ENCODE assay signal across 13 cellular contexts in the genomic region with DNA sequence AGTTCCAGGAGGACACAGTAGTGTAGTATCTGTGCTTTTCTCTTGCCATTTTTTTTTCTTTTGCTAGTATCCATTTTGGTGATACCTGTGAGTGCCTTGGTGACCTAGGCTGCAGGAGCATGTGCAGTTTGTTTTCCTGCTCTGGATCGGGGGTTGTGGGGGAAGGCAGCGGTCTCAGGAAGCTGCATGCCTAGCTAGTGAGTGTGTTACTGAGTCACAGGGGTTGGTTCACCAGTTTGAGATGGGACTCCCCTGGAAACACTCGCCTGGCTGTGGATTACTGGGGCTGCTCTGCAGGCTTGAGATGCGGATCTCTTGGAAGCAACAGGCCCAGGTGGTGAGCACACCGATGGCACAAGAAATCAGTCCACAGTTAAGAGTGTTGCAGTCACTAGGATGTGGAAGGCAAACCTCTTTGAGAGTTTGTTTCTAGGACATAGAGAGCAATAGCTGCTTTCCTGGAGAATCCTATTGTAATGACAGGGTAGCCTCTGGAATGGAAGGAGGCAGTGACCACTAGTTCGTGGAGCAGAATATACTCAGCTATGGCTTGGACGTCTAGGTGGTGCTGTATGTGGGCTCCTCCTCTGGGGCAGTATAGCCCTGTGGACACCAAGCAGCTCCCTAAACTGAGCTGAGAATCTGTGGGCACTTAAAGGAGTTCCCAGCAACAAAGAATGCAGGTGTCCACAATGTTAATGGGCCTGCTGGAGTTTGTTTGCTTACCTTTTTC. TPM values are rescaled to one million over a fixed set of nuclear protein-coding genes. Genes with fewer than 3 reads are reported as not detected.
DNase-seq lines count a peak whose midpoint lies in the region; FAIRE-seq and TF ChIP-seq lines count a peak whose summit lies in the region.
"Had no signal": no experiment of that assay in that cellular context is flagged by ENCODE, and none has a peak within 500 bp of the region (broad histone marks: within the 10 kb centered on the region; RNA-seq: fewer than 3 reads in every experiment).

No MANE protein-coding gene starts in this region.

- peaks cover 21% of the 10 kb centered on the region for H3K4me1 ChIP-seq in SJSA1 (replicated peaks)
- H3K4me1 ChIP-seq: sigmoid colon had no signal

- no peak for TF ChIP-seq POLR2A in H54 (IDR thresholded peaks at IDR 0.05; ENCODE audit: low read depth, low read length)

- peak; percentile 99 for FAIRE-seq in H54 (lab: Jason Lieb, UNC)

- peak; percentile 71 for DNase-seq in H54 (ENCODE audit: insufficient read length, low spot score)
- DNase-seq in SJSA1 (ENCODE audit: low read depth in 1 of 2, low spot score in 2 of 2), result peak; percentile 70 to 76
- DNase-seq in fibroblast of peridontal ligament (ENCODE audit: extremely low read depth), result peak; percentile 67
- peak; percentile 45 for DNase-seq in stromal cell of bone marrow (ENCODE audit: low read depth)
- no peak for DNase-seq in NCI-H69 (lab: John Stamatoyannopoulos, UW)
- DNase-seq in NCI-H1436 treated with DMSO at 0.1 percent for 48 hours (lab: John Stamatoyannopoulos, UW), result no peak
- DNase-seq in NCI-H2196 treated with DMSO at 0.1 percent for 48 hours (lab: John Stamatoyannopoulos, UW; ENCODE audit: unreplicated experiment), result no peak
- DNase-seq: activated CD4-positive, alpha-beta T cell treated with anti-CD3 and anti-CD28 coated beads, Interleukin-2, amount 10 ng/mL, durations not matched to agents 7 days and 5 days; activated effector memory CD4-positive, alpha-beta T cell treated with anti-CD3 and anti-CD28 coated beads, Interleukin-2, amount 50 U/mL, for 16 hours; KG1; sigmoid colon had no signal

- no peaks in the 10 kb centered on the region for H3K27me3 ChIP-seq in SJSA1 (replicated peaks)
- H3K27me3 ChIP-seq: sigmoid colon had no signal

- no peak overlapping the region for H3K4me3 ChIP-seq in SJSA1
- H3K4me3 ChIP-seq: sigmoid colon had no signal

- no peaks in the 10 kb centered on the region for H3K36me3 ChIP-seq in SJSA1
- H3K36me3 ChIP-seq: sigmoid colon had no signal

- no peaks in the 10 kb centered on the region for H3K9me3 ChIP-seq in SJSA1 (replicated peaks)

- H3K27ac ChIP-seq in SJSA1, result peak overlapping the region; percentile 72
- H3K27ac ChIP-seq: sigmoid colon had no signal

RNA-seq across cellular contexts. Expression of a gene that starts 20.0 kb away (rescaled TPM):
- 0.26 TPM in 1 of 2 replicates, not detected in the other for total RNA-seq in SJSA1 (2014; rRNA removed; shearing (Covaris generic))
- total RNA-seq: activated CD4-positive, alpha-beta T cell treated with anti-CD3 and anti-CD28 coated beads, Interleukin-2, amount 10 ng/mL, durations not matched to agents 7 days and 5 days; chondrocyte; sigmoid colon; urinary bladder had no signal

RNA-seq across cellular contexts. Expression of a gene that starts 55.1 kb away (rescaled TPM):
- total RNA-seq in SJSA1 (2014; rRNA removed; shearing (Covaris generic)), result not detected in 2 replicates
- total RNA-seq: activated CD4-positive, alpha-beta T cell treated with anti-CD3 and anti-CD28 coated beads, Interleukin-2, amount 10 ng/mL, durations not matched to agents 7 days and 5 days; chondrocyte; sigmoid colon had no signal

Comparison
In these comparisons a context has a peak if more than half of its experiments do, and no peak if none do; other contexts are left out.
1. DNase-seq: peak in H54 (single experiment), SJSA1 (2 of 2), fibroblast of peridontal ligament (single experiment) and stromal cell of bone marrow (single experiment); none in NCI-H69 (single experiment), NCI-H1436 treated with DMSO at 0.1 percent for 48 hours (single experiment) and NCI-H2196 treated with DMSO at 0.1 percent for 48 hours (single experiment).